In genomic region chr2:202635441-202636296, GRCh38 we compare ENCODE assay signal across 8 cellular contexts. TPM values are rescaled to one million over a fixed set of nuclear protein-coding genes. Genes with fewer than 3 reads are reported as not detected.
DNase-seq lines count a peak whose midpoint lies in the region; TF ChIP-seq lines count a peak whose summit lies in the region.

No MANE protein-coding gene starts in this region.

- peak; percentile 37 for DNase-seq in GF-D8 (lab: John Stamatoyannopoulos, UW)
- DNase-seq in H7 = peak; percentile 97
- DNase-seq in LoVo (ENCODE audit: low spot score) = peak; percentile 91
- DNase-seq in activated gamma-delta T cell treated with anti-CD3 and anti-CD28 coated beads, Interleukin-2, amount 50 U/mL, for 16 hours (ENCODE audit: low read depth) = peak; percentile 72
- DNase-seq in foreskin melanocyte = peak; percentile 41
- peak; percentile 77 for DNase-seq in superior temporal gyrus (ENCODE audit: extremely low spot score)

- H3K4me1 ChIP-seq in neutrophil (ENCODE audit: control insufficient read depth in 1 of 2, insufficient read depth in 1 of 2, low read depth in 1 of 2, low read length in 1 of 2) = peaks cover 14 to 18% of the 10 kb centered on the region in 2 experiments

- TF ChIP-seq CTCF in neutrophil (IDR thresholded peaks at IDR 0.05) = peak; percentile 25

- peak overlapping the region; percentile 77 for H3K4me3 ChIP-seq in H7 (ENCODE audit: insufficient read depth, low read depth, low read length)
- peak overlapping the region; percentile 75 to 80 for H3K4me3 ChIP-seq in neutrophil (ENCODE audit: low read depth in 1 of 2, low read length in 1 of 2)

- peak; percentile 52; the same call in 1 of the 2 replicates for TF ChIP-seq POLR2A in Raji (IDR thresholded peaks at IDR 0.05; ENCODE audit: insufficient read depth, low read depth, low read length)

- H3K27me3 ChIP-seq in H7 (ENCODE audit: control insufficient read depth, insufficient read depth, low read length) = no peaks in the 10 kb centered on the region
- no peaks in the 10 kb centered on the region for H3K27me3 ChIP-seq in neutrophil

- no peaks in the 10 kb centered on the region for H3K9me3 ChIP-seq in neutrophil

- no peaks in the 10 kb centered on the region for H3K36me3 ChIP-seq in H7 (replicated peaks; ENCODE audit: control insufficient read depth, insufficient read depth, low read length)
- no peaks in the 10 kb centered on the region for H3K36me3 ChIP-seq in neutrophil

- H3K27ac ChIP-seq in neutrophil = peak overlapping the region; percentile 87

RNA-seq across cellular contexts. Expression of gene FAM117B, which starts 0.9 kb away (rescaled TPM):
- 6.9 and 8.1 TPM in 2 replicates for total RNA-seq in H7 (2014; rRNA removed; shearing (Covaris generic))

Comparison
In these comparisons a context has a peak if more than half of its experiments do, and no peak if none do; other contexts are left out.
1. Peak in every context shown above with its lines: DNase-seq, H3K4me3 ChIP-seq and H3K27ac ChIP-seq.
2. DNase-seq: peak in every context shown above with its lines; median percentile 97 in H7; 91 in LoVo; 77 in superior temporal gyrus; 72 in activated gamma-delta T cell treated with anti-CD3 and anti-CD28 coated beads, Interleukin-2, amount 50 U/mL, for 16 hours; 41 in foreskin melanocyte; 37 in GF-D8.